ENCODE assay signal across 25 cellular contexts in genomic region chr11:1425439-1425838, GRCh38.
"Had no signal": no experiment of that assay in that cellular context is flagged by ENCODE, and none has a peak within 500 bp of the region (broad histone marks: within the 10 kb centered on the region; RNA-seq: fewer than 3 reads in every experiment).

No MANE protein-coding gene starts in this region.

- H3K9me3 Mint-ChIP-seq: mesothelial cell of epicardium had no signal

- H3K27me3 ChIP-seq: dorsolateral prefrontal cortex, foreskin keratinocyte had no signal

- H3K9me3 ChIP-seq: lower lobe of right lung, mucosa of descending colon had no signal

- H3K4me3 Mint-ChIP-seq: mesothelial cell of epicardium, naive B cell had no signal

- H3K36me3 Mint-ChIP-seq: mesothelial cell of epicardium, naive B cell had no signal

- H3K4me3 ChIP-seq: coronary artery, dorsolateral prefrontal cortex, esophagus muscularis mucosa, gastroesophageal sphincter, heart right ventricle, left lung, lower lobe of right lung, mucosa of descending colon had no signal

- H3K4me1 ChIP-seq: esophagus muscularis mucosa, foreskin keratinocyte, gastroesophageal sphincter, heart right ventricle, left lung, lower lobe of right lung had no signal

- FAIRE-seq: colon, endothelial cell of umbilical vein, frontal cortex, islet of Langerhans, keratinocyte had no signal

- H3K4me1 Mint-ChIP-seq: mesothelial cell of epicardium had no signal

- H3K27ac ChIP-seq: coronary artery, esophagus muscularis mucosa, foreskin keratinocyte, gastroesophageal sphincter, heart right ventricle, left lung, lower lobe of right lung had no signal

- H3K36me3 ChIP-seq: esophagus muscularis mucosa, gastroesophageal sphincter, heart right ventricle, left lung, lower lobe of right lung had no signal

- DNase-seq: dermis blood vessel endothelial cell; dorsolateral prefrontal cortex; effector CD4-positive, alpha-beta T cell; effector memory CD4-positive, alpha-beta T cell; foreskin keratinocyte; glutamatergic neuron; head of caudate nucleus; heart right ventricle; hippocampal formation; left cardiac atrium; left lung; left ventricle myocardium superior; lower lobe of right lung; mesenchymal stem cell; mucosa of descending colon; naive B cell had no signal

- H3K27ac Mint-ChIP-seq: mesothelial cell of epicardium had no signal
